In genomic region chr12:94712852-94713545, GRCh38 we compare ENCODE assay signal across 24 cellular contexts.
DNase-seq lines count a peak whose midpoint lies in the region; ATAC-seq, FAIRE-seq and TF ChIP-seq lines count a peak whose summit lies in the region.
"Had no signal": no experiment of that assay in that cellular context is flagged by ENCODE, and none has a peak within 500 bp of the region (broad histone marks: within the 10 kb centered on the region; RNA-seq: fewer than 3 reads in every experiment).

No MANE protein-coding gene starts in this region.

- no peaks in the 10 kb centered on the region for H3K36me3 ChIP-seq in HepG2 (replicated peaks in 1 of 2; ENCODE audit: control insufficient read depth in 1 of 2, insufficient read depth in 2 of 2, low read length in 2 of 2)
- no peaks in the 10 kb centered on the region for H3K36me3 ChIP-seq in gastrocnemius medialis
- H3K36me3 ChIP-seq: ascending aorta, upper lobe of left lung, WERI-Rb-1 had no signal

- CTCF ChIA-PET in HepG2 (lab: Yijun Ruan, JAX; ENCODE audit: low intra/inter-chr PET ratio, low total read pairs), result no interaction called here

- 34% methylated on average over 8 of the region's 8 CpGs for WGBS in HepG2 (ENCODE audit: low lambda C conversion rate)

- TF ChIP-seq EP300 in HepG2 (IDR thresholded peaks at IDR 0.05; ENCODE audit: low read depth in 2 of 2, low read length in 2 of 2), result no peak
- TF ChIP-seq EP300 in HepG2 (CRISPR knock-in tag; IDR thresholded peaks at IDR 0.05; ENCODE audit: borderline replicate concordance), result no peak

- no peak for FAIRE-seq in HepG2 (lab: Jason Lieb, UNC)
- FAIRE-seq: GM12878, K562 had no signal

- H3K27me3 ChIP-seq in HepG2 (ENCODE audit: control insufficient read depth in 1 of 2, insufficient read depth in 2 of 2, low read length in 2 of 2) (0 out of 5 replicates have a peak, but pooled peaks cover 0 to 4% of the 10 kb centered on the region in 2 experiments), gastrocnemius medialis (no peaks in the 10 kb centered on the region)
- H3K27me3 ChIP-seq: ascending aorta, upper lobe of left lung had no signal

- BruUV-seq in HepG2 (replicated peaks; lab: Mats Ljungman, UMichigan), result no TSS peak

- POLR2A ChIA-PET in HepG2 (lab: Yijun Ruan, JAX), result no interaction called here

- no peaks in the 10 kb centered on the region for H4K20me1 ChIP-seq in HepG2 (ENCODE audit: insufficient read depth, low read length)

- peak; percentile 73 for ATAC-seq in HepG2
- peak; percentile 86 to 88 for ATAC-seq in gastrocnemius medialis
- ATAC-seq: GM12878, K562 had no signal

- in situ Hi-C loops in HepG2 (cut with HindIII; ENCODE audit: extremely low pct_ligation_motif_present, low pct_unique_long_range_greater_than_20kb) (no loop called here), gastrocnemius medialis (cut with MboI; ENCODE audit: low sequenced_read_pairs in 4 of 4) (loop anchor here in 1 of 4 donors (5.0 kb wide), 1 partner anchor 66 kb away; no protein-coding TSS in a partner anchor)

- DNase-seq in DMS53 (lab: John Stamatoyannopoulos, UW) (peak; percentile 38), DMS53 treated with DMSO at 0.1 percent for 48 hours (lab: John Stamatoyannopoulos, UW; ENCODE audit: unreplicated experiment) (no peak), NCI-H2171 (lab: John Stamatoyannopoulos, UW) (peak; percentile 25), HepG2 (ENCODE audit: low spot score) (no peak), gastrocnemius medialis (peak; percentile 76), foreskin melanocyte (no peak)
- no peak for DNase-seq in activated CD4-positive, CD25-positive, alpha-beta regulatory T cell (lab: John Stamatoyannopoulos, UW)
- no peak for DNase-seq in stimulated activated CD4-positive, alpha-beta T cell treated with anti-CD3 and anti-CD28 coated beads, Interleukin-4, amount 100 ng/mL, for 1 hour
- DNase-seq: activated CD8-positive, alpha-beta memory T cell treated with anti-CD3 and anti-CD28 coated beads, Interleukin-2, amount 50 U/mL, for 48 hours; central memory CD4-positive, alpha-beta T cell; GOT3; kidney glomerular epithelial cell; mesenchymal stem cell; MM.1S; naive B cell; NCI-H1417; RPMI8226; WERI-Rb-1 had no signal

- H3K4me3 ChIP-seq in HepG2 (replicated peaks in 1 of 3; ENCODE audit: insufficient read depth in 1 of 3, low read depth in 2 of 3, low read length in 3 of 3), result no peak overlapping the region
- no peak overlapping the region for H3K4me3 ChIP-seq in gastrocnemius medialis
- H3K4me3 ChIP-seq: ascending aorta, GM12878, K562, SK-N-MC, upper lobe of left lung had no signal

- H3K9me3 ChIP-seq in HepG2 (ENCODE audit: low read length), result no peaks in the 10 kb centered on the region
- no peaks in the 10 kb centered on the region for H3K9me3 ChIP-seq in gastrocnemius medialis
- H3K9me3 ChIP-seq: ascending aorta, upper lobe of left lung had no signal

- TF ChIP-seq CTCF in HepG2 (CRISPR knock-in tag; IDR thresholded peaks at IDR 0.05) (no peak), gastrocnemius medialis (IDR thresholded peaks at IDR 0.05 in 4 of 5, conservative IDR thresholded peaks at IDR 0.05 in 1 of 5) (peak in 1 of 5 experiments; percentile 18)

- no peak overlapping the region for H3K4me2 ChIP-seq in HepG2 (ENCODE audit: low read depth, low read length)

- TF ChIP-seq POLR2A in HepG2 (IDR thresholded peaks at IDR 0.05; ENCODE audit: insufficient read depth in 1 of 2, low read depth in 2 of 2, low read length in 2 of 2), result no peak
- TF ChIP-seq POLR2A in gastrocnemius medialis (IDR thresholded peaks at IDR 0.05), result peak; percentile 19 to 55

- no peak overlapping the region for H3K27ac ChIP-seq in HepG2 (ENCODE audit: extremely low read length, insufficient read depth, low read length)
- H3K27ac ChIP-seq in gastrocnemius medialis, result peak overlapping the region; percentile 75 to 84 (median 80)
- H3K27ac ChIP-seq: 22Rv1, ascending aorta, SK-N-MC, upper lobe of left lung, WERI-Rb-1 had no signal

- no peak for TF ChIP-seq RAD21 in HepG2 (CRISPR knock-in tag; IDR thresholded peaks at IDR 0.05)

- H2AFZ ChIP-seq in HepG2 (ENCODE audit: low read length), result no peak overlapping the region

- no peaks in the 10 kb centered on the region for H3K79me2 ChIP-seq in HepG2 (ENCODE audit: insufficient read depth, low read length)

- no peaks in the 10 kb centered on the region for H3K4me1 ChIP-seq in HepG2 (ENCODE audit: insufficient read depth, low read length)
- H3K4me1 ChIP-seq in gastrocnemius medialis, result peaks cover 29 to 41% of the 10 kb centered on the region in 2 donors
- H3K4me1 ChIP-seq: ascending aorta, upper lobe of left lung had no signal

- intact Hi-C loops in HepG2 (cut with micrococcal nuclease; ENCODE audit: unreplicated experiment), result no loop called here
- intact Hi-C loops in gastrocnemius medialis (cut with DNase I; ENCODE audit: low total_unique reads), result loop anchor here (5.0 kb wide), 2 partner anchors 49 to 116 kb away; no protein-coding TSS in a partner anchor

- no peak overlapping the region for H3K9ac ChIP-seq in HepG2 (ENCODE audit: insufficient read depth, low read depth, low read length)

TF ChIP-seq in HepG2, 621 proteins besides CTCF, POLR2A, EP300 and RAD21 (continues in another document):
- TF ChIP-seq ZNF101 (CRISPR knock-in tag; IDR thresholded peaks at IDR 0.05; ENCODE audit: borderline replicate concordance, low read depth) (no peak), ZBTB37 (CRISPR knock-in tag; IDR thresholded peaks at IDR 0.05) (no peak), ZNF318 (CRISPR knock-in tag; IDR thresholded peaks at IDR 0.05) (no peak), SUZ12 (IDR thresholded peaks at IDR 0.05; ENCODE audit: low read depth, low read length) (no peak), ZNF10 (CRISPR knock-in tag; IDR thresholded peaks at IDR 0.05; ENCODE audit: borderline replicate concordance, low read depth) (no peak), ZNF607 (CRISPR knock-in tag; IDR thresholded peaks at IDR 0.05; ENCODE audit: borderline replicate concordance) (no peak), CBX1 (IDR thresholded peaks at IDR 0.05; ENCODE audit: low read depth) (no peak), CHD4 (IDR thresholded peaks at IDR 0.05; ENCODE audit: borderline replicate concordance, low read length) (no peak), ZNF782 (CRISPR knock-in tag; IDR thresholded peaks at IDR 0.05; ENCODE audit: borderline replicate concordance) (no peak)

Comparison
In these comparisons a context has a peak if more than half of its experiments do, and no peak if none do; other contexts are left out.
1. DNase-seq: peak in DMS53 (single experiment), NCI-H2171 (single experiment) and gastrocnemius medialis (2 of 2); none in DMS53 treated with DMSO at 0.1 percent for 48 hours (single experiment), HepG2 (single experiment), foreskin melanocyte (single experiment), activated CD4-positive, CD25-positive, alpha-beta regulatory T cell (0 of 4) and stimulated activated CD4-positive, alpha-beta T cell treated with anti-CD3 and anti-CD28 coated beads, Interleukin-4, amount 100 ng/mL, for 1 hour (single experiment).
2. POLR2A ChIP-seq: peak in gastrocnemius medialis (2 of 2); none in HepG2 (0 of 2).